Comparison of ENCODE assay signal across 8 cellular contexts in genomic region chr11:355581-356458, GRCh38. TPM values are rescaled to one million over a fixed set of nuclear protein-coding genes. Genes with fewer than 3 reads are reported as not detected.
A peak's percentile ranks its signal among the peaks of the same experiment; 100 is the strongest.
DNase-seq lines count a peak whose midpoint lies in the region; ATAC-seq and TF ChIP-seq lines count a peak whose summit lies in the region.

No MANE protein-coding gene starts in this region.

- H3K27me3 ChIP-seq in Peyer's patch: no peaks in the 10 kb centered on the region

- no peaks in the 10 kb centered on the region for H3K36me3 Mint-ChIP-seq in nephron progenitor cell (ENCODE audit: low read depth)

- H3K9me3 ChIP-seq in Peyer's patch: no peaks in the 10 kb centered on the region

- peaks cover 0 to 22% (median 8%) of the 10 kb centered on the region in 4 donors for H3K4me1 ChIP-seq in Peyer's patch

- H3K4me1 Mint-ChIP-seq in nephron progenitor cell: peaks cover 41% of the 10 kb centered on the region

- H3K4me3 ChIP-seq in Peyer's patch (peak overlapping the region; percentile 46 to 67 (median 55)), fibroblast of pulmonary artery (replicated peaks; ENCODE audit: low read depth, low read length) (peak overlapping the region; percentile 37)

- no peak for TF ChIP-seq CTCF in Peyer's patch (IDR thresholded peaks at IDR 0.05)
- TF ChIP-seq CTCF in fibroblast of pulmonary artery (IDR thresholded peaks at IDR 0.05; ENCODE audit: low read length, missing control alignments): no peak
- TF ChIP-seq CTCF in nephron progenitor cell (IDR thresholded peaks at IDR 0.05): no peak

- peaks cover 3% of the 10 kb centered on the region for H3K9me3 Mint-ChIP-seq in nephron progenitor cell

- peak overlapping the region; percentile 88 to 96 (median 92) for H3K27ac ChIP-seq in Peyer's patch

- peak overlapping the region; percentile 93 for H3K27ac Mint-ChIP-seq in nephron progenitor cell

- ATAC-seq in HG03097 (IDR thresholded peaks at IDR 0.05; ENCODE audit: low FRiP score, unreplicated experiment) (peak; percentile 42), GM18519 (IDR thresholded peaks at IDR 0.05; ENCODE audit: low FRiP score, unreplicated experiment) (no peak)
- ATAC-seq in stimulated activated naive CD8-positive, alpha-beta T cell treated with anti-CD3 and anti-CD28 coated beads, Interleukin-15, Interleukin-2, amounts not matched to agents 100 U/mL and 50 U/mL, for 24 hours: peak; percentile 66

- peak overlapping the region; percentile 66 for H3K4me3 Mint-ChIP-seq in nephron progenitor cell

- peaks cover 5% of the 10 kb centered on the region for H3K27me3 Mint-ChIP-seq in nephron progenitor cell (ENCODE audit: low read depth, poor library complexity)

- TF ChIP-seq POLR2A in Peyer's patch (IDR thresholded peaks at IDR 0.05): peak in 1 of 2 donors; percentile 37

- DNase-seq in ELF-1 (ENCODE audit: low read depth, low spot score): peak; percentile 90
- peak; percentile 83 to 93 (median 88) for DNase-seq in Peyer's patch
- peak; percentile 93 for DNase-seq in activated effector memory CD4-positive, alpha-beta T cell treated with anti-CD3 and anti-CD28 coated beads, Interleukin-2, amount 50 U/mL, for 16 hours
- DNase-seq in fibroblast of pulmonary artery (ENCODE audit: low read depth): peak; percentile 99
- DNase-seq in nephron progenitor cell: peak; percentile 92
- peak; percentile 90 for DNase-seq in stimulated activated naive CD8-positive, alpha-beta T cell treated with anti-CD3 and anti-CD28 coated beads, Interleukin-15, Interleukin-2, amounts not matched to agents 100 U/mL and 50 U/mL, for 24 hours

- H3K36me3 ChIP-seq in Peyer's patch: no peaks in the 10 kb centered on the region

RNA-seq across cellular contexts. Expression of gene B4GALNT4, which starts 13.5 kb away (rescaled TPM):
- 10 to 100 TPM in 2 of 4 donors, 1 to 10 TPM in 2; 2.5 to 36.3 (median 9.3) TPM for total RNA-seq in Peyer's patch

RNA-seq across cellular contexts. Expression of gene IFITM3, which starts 35.2 kb away (rescaled TPM):
- total RNA-seq in Peyer's patch: 100 to 1,000 TPM in 1 of 4 donors, 10 to 100 TPM in 3; 30.6 to 200 (median 84.7) TPM

RNA-seq across cellular contexts. Expression of gene PKP3, which starts 38.2 kb away (rescaled TPM):
- total RNA-seq in Peyer's patch: 100 to 1,000 TPM in 3 of 4 donors, 10 to 100 TPM in 1; 95.7 to 254 (median 202) TPM

RNA-seq across cellular contexts. Expression of gene IFITM1, which starts 42.0 kb away (rescaled TPM):
- 100 to 1,000 TPM in 2 of 4 donors, 10 to 100 TPM in 2; 45.9 to 141 (median 89.6) TPM for total RNA-seq in Peyer's patch

RNA-seq across cellular contexts. Expression of gene IFITM2, which starts 48.2 kb away (rescaled TPM):
- 10 to 100 TPM; 15.6 to 98.2 (median 46.0) TPM for total RNA-seq in Peyer's patch
